ENCODE assay signal across 29 cellular contexts in genomic region chr2:96900237-96900636, GRCh38.
"Had no signal": no experiment of that assay in that cellular context is flagged by ENCODE, and none has a peak within 500 bp of the region (broad histone marks: within the 10 kb centered on the region; RNA-seq: fewer than 3 reads in every experiment).

No MANE protein-coding gene starts in this region.

- H3K9me3 ChIP-seq: esophagus squamous epithelium, heart right ventricle, left lung, mucosa of descending colon, neutrophil, suprapubic skin, transverse colon had no signal

- H3K9me3 Mint-ChIP-seq: effector memory CD8-positive, alpha-beta T cell; mesothelial cell of epicardium; naive B cell; natural killer cell treated with Interleukin-12 subunit alpha and Interleukin-12 subunit beta and Interleukin-15 and Interleukin-18, amount 100 ng/mL, for 72 hours; stimulated activated naive CD8-positive, alpha-beta T cell treated with anti-CD3 and anti-CD28 coated beads, Interleukin-15, amount 100 ng/mL, for 72 hours had no signal

- H3K4me2 ChIP-seq: smooth muscle cell had no signal

- H3K27ac ChIP-seq: coronary artery, esophagus squamous epithelium, heart right ventricle, left lung, neutrophil, parathyroid adenoma, suprapubic skin, transverse colon had no signal

- ATAC-seq: effector memory CD8-positive, alpha-beta T cell; heart right ventricle; left cardiac atrium; left lung; mucosa of descending colon; natural killer cell treated with Interleukin-12 subunit alpha and Interleukin-12 subunit beta and Interleukin-15 and Interleukin-18, amount 100 ng/mL, for 72 hours; sciatic nerve; stimulated activated naive CD8-positive, alpha-beta T cell treated with anti-CD3 and anti-CD28 coated beads, Interleukin-15, amount 100 ng/mL, for 72 hours had no signal

- H3K27me3 Mint-ChIP-seq: effector memory CD8-positive, alpha-beta T cell; natural killer cell treated with Interleukin-12 subunit alpha and Interleukin-12 subunit beta and Interleukin-15 and Interleukin-18, amount 100 ng/mL, for 72 hours; stimulated activated naive CD8-positive, alpha-beta T cell treated with anti-CD3 and anti-CD28 coated beads, Interleukin-15, amount 100 ng/mL, for 72 hours had no signal

- H3K9ac ChIP-seq: parathyroid adenoma had no signal

- H3K4me3 ChIP-seq: coronary artery, esophagus squamous epithelium, heart right ventricle, left lung, mucosa of descending colon, smooth muscle cell, suprapubic skin, transverse colon had no signal

- DNase-seq: dermis blood vessel endothelial cell; effector memory CD8-positive, alpha-beta T cell; erythroblast; esophagus squamous epithelium; foreskin melanocyte; glutamatergic neuron; heart right ventricle; hippocampal formation; left cardiac atrium; left lung; mesenchymal stem cell; mucosa of descending colon; naive B cell; stimulated activated CD4-positive, alpha-beta T cell treated with anti-CD3 and anti-CD28 coated beads, Interleukin-12 subunit alpha, Interleukin-12 subunit beta, amount 100 ng/mL, for 4 hours; stimulated activated CD4-positive, alpha-beta T cell treated with anti-CD3 and anti-CD28 coated beads, Interleukin-1b, Interleukin-23, amount 100 ng/mL, for 48 hours; stimulated activated CD4-positive, alpha-beta T cell treated with anti-CD3 and anti-CD28 coated beads, Interleukin-4, amount 100 ng/mL, for 1 hour; stimulated activated CD8-positive, alpha-beta memory T cell treated with anti-CD3 and anti-CD28 coated beads, Interleukin-4, amount 100 ng/mL, for 48 hours; stimulated activated naive CD4-positive, alpha-beta T cell; stimulated activated naive CD8-positive, alpha-beta T cell treated with anti-CD3 and anti-CD28 coated beads, Interleukin-15, amount 100 ng/mL, for 72 hours; transverse colon had no signal

- H2AFZ ChIP-seq: parathyroid adenoma had no signal

- H3K79me2 ChIP-seq: parathyroid adenoma had no signal

- H3K27me3 ChIP-seq: esophagus squamous epithelium, heart right ventricle, left lung, suprapubic skin, transverse colon had no signal

- H3K36me3 Mint-ChIP-seq: mesothelial cell of epicardium; naive B cell; natural killer cell treated with Interleukin-12 subunit alpha and Interleukin-12 subunit beta and Interleukin-15 and Interleukin-18, amount 100 ng/mL, for 72 hours had no signal

- H3K4me3 Mint-ChIP-seq: effector memory CD8-positive, alpha-beta T cell; mesothelial cell of epicardium; naive B cell; natural killer cell treated with Interleukin-12 subunit alpha and Interleukin-12 subunit beta and Interleukin-15 and Interleukin-18, amount 100 ng/mL, for 72 hours; stimulated activated naive CD8-positive, alpha-beta T cell treated with anti-CD3 and anti-CD28 coated beads, Interleukin-15, amount 100 ng/mL, for 72 hours had no signal

- H3K36me3 ChIP-seq: esophagus squamous epithelium, heart right ventricle, left lung, neutrophil, suprapubic skin, transverse colon had no signal

- H3K27ac Mint-ChIP-seq: mesothelial cell of epicardium, naive B cell, progenitor cell of endocrine pancreas had no signal
